In the genomic region with DNA sequence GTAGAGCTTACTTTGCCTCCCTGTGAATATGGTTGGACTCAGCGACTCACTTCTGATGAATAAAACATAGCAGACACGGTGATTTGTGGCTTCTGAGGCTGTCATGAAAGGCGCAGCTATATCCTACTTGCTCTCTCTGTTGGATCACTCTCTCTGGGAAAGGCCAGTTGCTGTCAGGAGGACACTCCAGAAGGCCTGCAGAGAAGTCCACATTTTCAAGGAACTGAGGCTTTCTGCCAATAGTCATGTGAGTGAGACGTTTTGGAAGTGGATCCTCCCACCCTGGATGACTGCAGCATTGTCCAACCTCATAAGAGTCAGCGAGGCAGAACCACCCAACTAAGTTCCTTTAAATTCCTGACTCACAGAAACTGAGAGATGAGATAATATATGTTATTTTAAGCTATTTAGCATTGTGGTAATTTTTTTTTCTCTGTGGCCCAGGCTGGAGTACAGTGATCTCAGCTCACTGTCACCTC, we compare ENCODE assay signal across 10 cellular contexts.
DNase-seq lines count a peak whose midpoint lies in the region; TF ChIP-seq lines count a peak whose summit lies in the region.
"Had no signal": no experiment of that assay in that cellular context is flagged by ENCODE, and none has a peak within 500 bp of the region (broad histone marks: within the 10 kb centered on the region; RNA-seq: fewer than 3 reads in every experiment).

No MANE protein-coding gene starts in this region.

- H3K9me3 Mint-ChIP-seq in stimulated activated naive CD8-positive, alpha-beta T cell treated with anti-CD3 and anti-CD28 coated beads, Interleukin-15, Interleukin-2, amounts not matched to agents 100 ng/mL and 50 ng/mL, for 24 hours = no peaks in the 10 kb centered on the region
- H3K9me3 Mint-ChIP-seq: IgD-negative memory B cell had no signal

- peaks cover 13% of the 10 kb centered on the region for H3K4me1 Mint-ChIP-seq in stimulated activated naive CD8-positive, alpha-beta T cell treated with anti-CD3 and anti-CD28 coated beads, Interleukin-15, Interleukin-2, amounts not matched to agents 100 ng/mL and 50 ng/mL, for 24 hours (ENCODE audit: low read depth)

- peak overlapping the region; percentile 49 for H3K27ac Mint-ChIP-seq in stimulated activated naive CD8-positive, alpha-beta T cell treated with anti-CD3 and anti-CD28 coated beads, Interleukin-15, Interleukin-2, amounts not matched to agents 100 ng/mL and 50 ng/mL, for 24 hours
- H3K27ac Mint-ChIP-seq: IgD-negative memory B cell had no signal

- no peaks in the 10 kb centered on the region for H3K36me3 Mint-ChIP-seq in stimulated activated naive CD8-positive, alpha-beta T cell treated with anti-CD3 and anti-CD28 coated beads, Interleukin-15, Interleukin-2, amounts not matched to agents 100 ng/mL and 50 ng/mL, for 24 hours (ENCODE audit: low read depth)
- H3K36me3 Mint-ChIP-seq: IgD-negative memory B cell had no signal

- no peaks in the 10 kb centered on the region for H3K27me3 Mint-ChIP-seq in stimulated activated naive CD8-positive, alpha-beta T cell treated with anti-CD3 and anti-CD28 coated beads, Interleukin-15, Interleukin-2, amounts not matched to agents 100 ng/mL and 50 ng/mL, for 24 hours
- H3K27me3 Mint-ChIP-seq: IgD-negative memory B cell had no signal

- no peaks in the 10 kb centered on the region for H3K36me3 ChIP-seq in MG63
- H3K36me3 ChIP-seq: suprapubic skin had no signal

- no peaks in the 10 kb centered on the region for H3K9me3 ChIP-seq in MG63
- H3K9me3 ChIP-seq: suprapubic skin had no signal

- H3K4me3 ChIP-seq in MG63 (no peak overlapping the region), fibroblast of villous mesenchyme (ENCODE audit: low read depth, low read length) (no peak overlapping the region)
- H3K4me3 ChIP-seq: suprapubic skin had no signal

- DNase-seq in activated T-cell treated with anti-CD3 and anti-CD28 coated beads for 24 hours (ENCODE audit: low read depth) (peak; percentile 14), MG63 (peak; percentile 67), fibroblast of villous mesenchyme (ENCODE audit: low read depth) (peak; percentile 3), NCI-H2171 (lab: John Stamatoyannopoulos, UW) (no peak), NOMO-1 treated with dmso at 0.1 percent for 144 hours (lab: John Stamatoyannopoulos, UW; ENCODE audit: unreplicated experiment) (no peak), NCI-H1694 treated with DMSO at 0.1 percent for 48 hours (lab: John Stamatoyannopoulos, UW) (no peak)
- no peak for DNase-seq in activated T-cell treated with anti-CD3 and anti-CD28 coated beads, Interleukin-2, amount 50 U/mL, for 1 hour

- H3K27me3 ChIP-seq in MG63 = no peaks in the 10 kb centered on the region
- H3K27me3 ChIP-seq: suprapubic skin had no signal

- no peak overlapping the region for H3K4me3 Mint-ChIP-seq in stimulated activated naive CD8-positive, alpha-beta T cell treated with anti-CD3 and anti-CD28 coated beads, Interleukin-15, Interleukin-2, amounts not matched to agents 100 ng/mL and 50 ng/mL, for 24 hours
- H3K4me3 Mint-ChIP-seq: IgD-negative memory B cell had no signal

- no peak for TF ChIP-seq CTCF in fibroblast of villous mesenchyme (IDR thresholded peaks at IDR 0.05; ENCODE audit: insufficient read depth, low read depth, low read length)

Comparison
In these comparisons a context has a peak if more than half of its experiments do, and no peak if none do; other contexts are left out.
1. DNase-seq: peak in activated T-cell treated with anti-CD3 and anti-CD28 coated beads for 24 hours (single experiment), MG63 (single experiment) and fibroblast of villous mesenchyme (single experiment); none in activated T-cell treated with anti-CD3 and anti-CD28 coated beads, Interleukin-2, amount 50 U/mL, for 1 hour (single experiment), NCI-H2171 (single experiment), NOMO-1 treated with dmso at 0.1 percent for 144 hours (single experiment) and NCI-H1694 treated with DMSO at 0.1 percent for 48 hours (single experiment).